Comparison of ENCODE assay signal across 13 cellular contexts in genomic region chr20:35708502-35708901, GRCh38.
"Had no signal": no experiment of that assay in that cellular context is flagged by ENCODE, and none has a peak within 500 bp of the region (broad histone marks: within the 10 kb centered on the region; RNA-seq: fewer than 3 reads in every experiment).

No MANE protein-coding gene starts in this region.

- H3K9me3 ChIP-seq: thoracic aorta, upper lobe of right lung had no signal

- DNase-seq: activated CD4-positive, alpha-beta T cell treated with anti-CD3 and anti-CD28 coated beads, Interleukin-2, amount 50 U/mL, for 4 hours; activated CD4-positive, CD25-positive, alpha-beta regulatory T cell treated with anti-CD3 and anti-CD28 coated beads, Interleukin-2, amount 50 U/mL, for 72 hours; activated gamma-delta T cell treated with Interleukin-2 at 50 U/mL for 16 hours; activated T-cell treated with anti-CD3 and anti-CD28 coated beads, Interleukin-2, amount 50 U/mL, for 48 hours; dermis blood vessel endothelial cell; foreskin melanocyte; nephron progenitor cell; stimulated activated CD4-positive, alpha-beta T cell treated with anti-CD3 and anti-CD28 coated beads, Interleukin-12 subunit alpha, Interleukin-12 subunit beta, amount 100 ng/mL, for 4 hours; stimulated activated CD4-positive, alpha-beta T cell treated with anti-CD3 and anti-CD28 coated beads, Interleukin-2, amount 100 ng/mL, for 24 hours; T-helper 1 cell; upper lobe of right lung had no signal

- H3K4me1 Mint-ChIP-seq: nephron progenitor cell had no signal

- H3K27me3 ChIP-seq: upper lobe of right lung had no signal

- H3K27ac ChIP-seq: thoracic aorta, upper lobe of right lung had no signal

- FAIRE-seq: astrocyte had no signal

- ATAC-seq: upper lobe of right lung had no signal

- H3K4me3 Mint-ChIP-seq: nephron progenitor cell had no signal

- H3K4me3 ChIP-seq: thoracic aorta, upper lobe of right lung had no signal

- H3K9me3 Mint-ChIP-seq: nephron progenitor cell had no signal
